8 cellular contexts compared by ENCODE assay signal in genomic region chr1:243254927-243255790, GRCh38. TPM values are rescaled to one million over a fixed set of nuclear protein-coding genes. Genes with fewer than 3 reads are reported as not detected.
DNase-seq lines count a peak whose midpoint lies in the region; ATAC-seq and TF ChIP-seq lines count a peak whose summit lies in the region.

TSS of gene CEP170 (minus strand) at chr1:243255281. CDS start at chr1:243225280, 30,001 bp downstream.

- intact Hi-C loops in natural killer cell (cut with micrococcal nuclease) = loop anchor here (1.0 to 10.0 kb wide), 11 partner anchors 153 to 1740 kb away; partner anchors contain the start of genes AKT3, CHML, EXO1 and FH

- no peaks in the 10 kb centered on the region for H3K36me3 Mint-ChIP-seq in natural killer cell

- peaks cover 52% of the 10 kb centered on the region; the same call in 1 of the 2 replicates for H3K79me2 ChIP-seq in KMS-11 (ENCODE audit: insufficient read depth, low read depth)

- H3K9ac ChIP-seq in KMS-11 = peak within 1 kb of the TSS; percentile 69

- H2AFZ ChIP-seq in KMS-11 (ENCODE audit: low read depth) = peak within 1 kb of the TSS; percentile 86

- peak within 1 kb of the TSS; percentile 97 to 98 for H3K27ac Mint-ChIP-seq in natural killer cell

- ATAC-seq in GM21737 (IDR thresholded peaks at IDR 0.05; ENCODE audit: unreplicated experiment) = peak; percentile 55
- peak; percentile 66 to 82 (median 72) for ATAC-seq in natural killer cell

- H3K27ac ChIP-seq in KMS-11 = peak within 1 kb of the TSS; percentile 78

- DNase-seq in DMS79 (lab: John Stamatoyannopoulos, UW) (peak; percentile 99), RPMI7951 (ENCODE audit: low read depth) (peak; percentile 90), fibroblast of mammary gland (ENCODE audit: low read depth) (peak; percentile 93), natural killer cell (peak; percentile 83)
- peak; percentile 70 to 78 for DNase-seq in activated T-helper 1 cell treated with anti-CD3 and anti-CD28 coated beads, Interleukin-2, amount 50 U/mL, for 16 hours (ENCODE audit: low read depth in 1 of 2, low spot score in 1 of 2)
- peak; percentile 94 for DNase-seq in stimulated activated naive CD4-positive, alpha-beta T cell treated with Interleukin-2 at 50 U/mL for 16 hours (lab: John Stamatoyannopoulos, UW)

- H3K4me1 ChIP-seq in KMS-11 (ENCODE audit: low read depth, poor library complexity, severe bottlenecking) = peaks cover 30% of the 10 kb centered on the region

- H3K4me2 ChIP-seq in KMS-11 = peak within 1 kb of the TSS; percentile 85

- peak within 1 kb of the TSS; percentile 99 for H3K4me3 Mint-ChIP-seq in natural killer cell

- peaks cover 24 to 39% of the 10 kb centered on the region in 2 donors for H3K4me1 Mint-ChIP-seq in natural killer cell

- H4K20me1 ChIP-seq in KMS-11 (ENCODE audit: insufficient read depth) = no peaks in the 10 kb centered on the region

- H3K27me3 Mint-ChIP-seq in natural killer cell (ENCODE audit: low read depth in 2 of 2) = no peaks in the 10 kb centered on the region

- H3K9me3 Mint-ChIP-seq in natural killer cell = no peaks in the 10 kb centered on the region

- TF ChIP-seq CTCF in KMS-11 (conservative IDR thresholded peaks at IDR 0.05; ENCODE audit: low read depth, low read length) = no peak
- no peak for TF ChIP-seq CTCF in fibroblast of mammary gland (conservative IDR thresholded peaks at IDR 0.05; ENCODE audit: control insufficient read depth, insufficient read depth, low read depth, low read length)
- TF ChIP-seq CTCF in natural killer cell (IDR thresholded peaks at IDR 0.05) = no peak

- H3K36me3 ChIP-seq in KMS-11 (ENCODE audit: insufficient read depth) = no peaks in the 10 kb centered on the region

- no peaks in the 10 kb centered on the region for H3K27me3 ChIP-seq in KMS-11 (ENCODE audit: insufficient read depth, low read depth)

- H3K4me3 ChIP-seq in KMS-11 (IDR thresholded peaks at IDR 0.05; ENCODE audit: insufficient read depth, low read depth, low read length) (peak within 1 kb of the TSS; percentile 78), fibroblast of mammary gland (ENCODE audit: control insufficient read depth, low read depth, low read length) (peak within 1 kb of the TSS; percentile 84)

RNA-seq across cellular contexts. Expression of gene CEP170, which starts in this region (rescaled TPM):
- 65.4 and 66.0 TPM in 2 replicates for total RNA-seq in RPMI7951 (2014; rRNA removed; shearing (Covaris generic))
- 10 to 100 TPM; 13.5 to 22.7 (median 19.1) TPM for total RNA-seq in natural killer cell

Comparison
In these comparisons a context has a peak if more than half of its experiments do, and no peak if none do; other contexts are left out.
1. Peak in every context shown above with its lines: DNase-seq, ATAC-seq, H3K4me3 ChIP-seq and H3K27ac ChIP-seq.